1 cellular context compared by ENCODE assay signal in genomic region chr5:152349683-152350526, GRCh38.
TF ChIP-seq lines count a peak whose summit lies in the region.

No MANE protein-coding gene starts in this region.

TF ChIP-seq in GM23338, 12 proteins besides CTCF, POLR2A, EP300 and RAD21 (continued from another document):
- TF ChIP-seq ZNF462 (CRISPR knock-in tag; IDR thresholded peaks at IDR 0.05) (no peak), NANOG (IDR thresholded peaks at IDR 0.05; ENCODE audit: borderline replicate concordance) (no peak), JUNB (IDR thresholded peaks at IDR 0.05; ENCODE audit: unreplicated experiment) (no peak), STAT1 (IDR thresholded peaks at IDR 0.05; ENCODE audit: unreplicated experiment) (no peak), CREB1 (CRISPR knock-in tag; IDR thresholded peaks at IDR 0.05; ENCODE audit: low read depth) (no peak)
- TF ChIP-seq, protein P1, sequence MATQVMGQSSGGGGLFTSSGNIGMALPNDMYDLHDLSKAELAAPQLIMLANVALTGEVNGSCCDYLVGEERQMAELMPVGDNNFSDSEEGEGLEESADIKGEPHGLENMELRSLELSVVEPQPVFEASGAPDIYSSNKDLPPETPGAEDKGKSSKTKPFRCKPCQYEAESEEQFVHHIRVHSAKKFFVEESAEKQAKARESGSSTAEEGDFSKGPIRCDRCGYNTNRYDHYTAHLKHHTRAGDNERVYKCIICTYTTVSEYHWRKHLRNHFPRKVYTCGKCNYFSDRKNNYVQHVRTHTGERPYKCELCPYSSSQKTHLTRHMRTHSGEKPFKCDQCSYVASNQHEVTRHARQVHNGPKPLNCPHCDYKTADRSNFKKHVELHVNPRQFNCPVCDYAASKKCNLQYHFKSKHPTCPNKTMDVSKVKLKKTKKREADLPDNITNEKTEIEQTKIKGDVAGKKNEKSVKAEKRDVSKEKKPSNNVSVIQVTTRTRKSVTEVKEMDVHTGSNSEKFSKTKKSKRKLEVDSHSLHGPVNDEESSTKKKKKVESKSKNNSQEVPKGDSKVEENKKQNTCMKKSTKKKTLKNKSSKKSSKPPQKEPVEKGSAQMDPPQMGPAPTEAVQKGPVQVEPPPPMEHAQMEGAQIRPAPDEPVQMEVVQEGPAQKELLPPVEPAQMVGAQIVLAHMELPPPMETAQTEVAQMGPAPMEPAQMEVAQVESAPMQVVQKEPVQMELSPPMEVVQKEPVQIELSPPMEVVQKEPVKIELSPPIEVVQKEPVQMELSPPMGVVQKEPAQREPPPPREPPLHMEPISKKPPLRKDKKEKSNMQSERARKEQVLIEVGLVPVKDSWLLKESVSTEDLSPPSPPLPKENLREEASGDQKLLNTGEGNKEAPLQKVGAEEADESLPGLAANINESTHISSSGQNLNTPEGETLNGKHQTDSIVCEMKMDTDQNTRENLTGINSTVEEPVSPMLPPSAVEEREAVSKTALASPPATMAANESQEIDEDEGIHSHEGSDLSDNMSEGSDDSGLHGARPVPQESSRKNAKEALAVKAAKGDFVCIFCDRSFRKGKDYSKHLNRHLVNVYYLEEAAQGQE (IDR thresholded peaks at IDR 0.05; ENCODE audit: unreplicated experiment): no peak
